Comparison of ENCODE assay signal across 28 cellular contexts in genomic region chr4:121373841-121374240, GRCh38. TPM values are rescaled to one million over a fixed set of nuclear protein-coding genes. Genes with fewer than 3 reads are reported as not detected.
"Had no signal": no experiment of that assay in that cellular context is flagged by ENCODE, and none has a peak within 500 bp of the region (broad histone marks: within the 10 kb centered on the region; RNA-seq: fewer than 3 reads in every experiment).

No MANE protein-coding gene starts in this region.

- H3K4me3 ChIP-seq: left lung, lower lobe of right lung, ovary, right atrium auricular region, right lobe of liver, smooth muscle cell, tibial nerve, uterus had no signal

- H3K4me3 Mint-ChIP-seq: mesothelial cell of epicardium; naive B cell; natural killer cell; nephron progenitor cell; stimulated activated memory B cell treated with anti-CD40 and anti-IgM and Interleukin-4, amounts not matched to agents 10 μg/mL and 1 μg/mL and 100 μg/mL, for 72 hours; stimulated activated naive CD8-positive, alpha-beta T cell treated with anti-CD3 and anti-CD28 coated beads, Interleukin-15, amount 100 ng/mL, for 72 hours; type B pancreatic cell had no signal

- H3K27ac Mint-ChIP-seq: mesothelial cell of epicardium; naive B cell; natural killer cell; nephron progenitor cell; progenitor cell of endocrine pancreas; stimulated activated memory B cell treated with anti-CD40 and anti-IgM and Interleukin-4, amounts not matched to agents 10 μg/mL and 1 μg/mL and 100 μg/mL, for 72 hours; stimulated activated naive CD8-positive, alpha-beta T cell treated with anti-CD3 and anti-CD28 coated beads, Interleukin-15, amount 100 ng/mL, for 72 hours; type B pancreatic cell had no signal

- H3K4me1 Mint-ChIP-seq: naive B cell; natural killer cell; nephron progenitor cell; stimulated activated memory B cell treated with anti-CD40 and anti-IgM and Interleukin-4, amounts not matched to agents 10 μg/mL and 1 μg/mL and 100 μg/mL, for 72 hours; stimulated activated naive CD8-positive, alpha-beta T cell treated with anti-CD3 and anti-CD28 coated beads, Interleukin-15, amount 100 ng/mL, for 72 hours had no signal

- H3K4me1 ChIP-seq: left lung, lower lobe of right lung, right atrium auricular region, right lobe of liver, tibial nerve, uterus had no signal

- H3K27me3 ChIP-seq: ovary, right atrium auricular region, right lobe of liver, tibial nerve had no signal

- H3K9me3 ChIP-seq: left lung, lower lobe of right lung, ovary, right atrium auricular region, right lobe of liver, tibial nerve, uterus had no signal

- H3K36me3 Mint-ChIP-seq: mesothelial cell of epicardium; naive B cell; natural killer cell; stimulated activated memory B cell treated with anti-CD40 and anti-IgM and Interleukin-4, amounts not matched to agents 10 μg/mL and 1 μg/mL and 100 μg/mL, for 72 hours; type B pancreatic cell had no signal

- ATAC-seq: left colon; left lung; lower lobe of right lung; natural killer cell; right lobe of liver; stimulated activated memory B cell treated with anti-CD40 and anti-IgM and Interleukin-4, amounts not matched to agents 10 μg/mL and 1 μg/mL and 100 μg/mL, for 72 hours; stimulated activated naive CD8-positive, alpha-beta T cell treated with anti-CD3 and anti-CD28 coated beads, Interleukin-15, amount 100 ng/mL, for 72 hours had no signal

- H3K27ac ChIP-seq: left lung, lower lobe of right lung, ovary, right atrium auricular region, right lobe of liver, tibial nerve, uterus had no signal

- H3K9me3 Mint-ChIP-seq: mesothelial cell of epicardium; naive B cell; natural killer cell; nephron progenitor cell; stimulated activated memory B cell treated with anti-CD40 and anti-IgM and Interleukin-4, amounts not matched to agents 10 μg/mL and 1 μg/mL and 100 μg/mL, for 72 hours; stimulated activated naive CD8-positive, alpha-beta T cell treated with anti-CD3 and anti-CD28 coated beads, Interleukin-15, amount 100 ng/mL, for 72 hours; type B pancreatic cell had no signal

- H3K36me3 ChIP-seq: left lung, lower lobe of right lung, ovary, right atrium auricular region, right lobe of liver, tibial nerve, uterus had no signal

- DNase-seq: kidney; left colon; left lung; lower lobe of right lung; mesendoderm; naive B cell; natural killer cell; nephron progenitor cell; ovary; right lobe of liver; stimulated activated CD4-positive, alpha-beta T cell treated with anti-CD3 and anti-CD28 coated beads, Interleukin-1b, Interleukin-23, amount 100 ng/mL, for 48 hours; stimulated activated CD4-positive, alpha-beta T cell treated with anti-CD3 and anti-CD28 coated beads, Interleukin-2, amount 100 ng/mL, for 48 hours; stimulated activated CD4-positive, alpha-beta T cell treated with anti-CD3 and anti-CD28 coated beads, Interleukin-4, amount 100 ng/mL, for 4 hours; stimulated activated CD8-positive, alpha-beta memory T cell treated with anti-CD3 and anti-CD28 coated beads, Interleukin-4, amount 100 ng/mL, for 48 hours; stimulated activated naive CD4-positive, alpha-beta T cell treated with Interleukin-2 at 50 U/mL for 16 hours; stimulated activated naive CD8-positive, alpha-beta T cell treated with anti-CD3 and anti-CD28 coated beads, Interleukin-15, amount 100 ng/mL, for 72 hours; substantia nigra; uterus had no signal

- H3K4me2 ChIP-seq: smooth muscle cell had no signal

RNA-seq across cellular contexts. Expression of gene QRFPR, which starts 7.0 kb away (rescaled TPM):
- total RNA-seq: left colon, left lung, liver, lower lobe of right lung, mesothelial cell of epicardium, mononuclear cell, natural killer cell, progenitor cell of endocrine pancreas, pulmonary artery endothelial cell, right lobe of liver, smooth muscle cell, tibial nerve had no signal
- polyA plus RNA-seq: liver, smooth muscle cell had no signal
